ENCODE assay signal across 1 cellular context in genomic region chr6:5672581-5673011, GRCh38.
TF ChIP-seq lines count a peak whose summit lies in the region.

No MANE protein-coding gene starts in this region.

TF ChIP-seq in H1, 55 proteins besides CTCF, POLR2A, EP300 and RAD21 (continued from another document):
- no peak for TF ChIP-seq TEAD4 (IDR thresholded peaks at IDR 0.05; ENCODE audit: low read depth, low read length)
